18 cellular contexts compared by ENCODE assay signal in genomic region chr20:63017076-63017825, GRCh38. TPM values are rescaled to one million over a fixed set of nuclear protein-coding genes. Genes with fewer than 3 reads are reported as not detected.
"Had no signal": no experiment of that assay in that cellular context is flagged by ENCODE, and none has a peak within 500 bp of the region (broad histone marks: within the 10 kb centered on the region; RNA-seq: fewer than 3 reads in every experiment).

No MANE protein-coding gene starts in this region.

- H3K4me3 Mint-ChIP-seq: activated CD4-positive, alpha-beta T cell treated with anti-CD3 and anti-CD28 coated beads, Interleukin-2, amount 10 ng/mL, durations not matched to agents 7 days and 5 days; activated naive CD4-positive, alpha-beta T cell treated with anti-CD3 and anti-CD28 coated beads for 36 hours; T-helper 1 cell treated with Interleukin-12 subunit alpha and Interleukin-12 subunit beta and Interleukin-4 antibody, amounts not matched to agents 30 μg/mL and 1 μg/mL, for 36 hours; WTC11 had no signal

- H3K4me1 ChIP-seq: transverse colon had no signal

- H3K27me3 ChIP-seq: ovary had no signal

- H3K4me1 Mint-ChIP-seq: activated CD4-positive, alpha-beta T cell treated with anti-CD3 and anti-CD28 coated beads, Interleukin-2, amount 10 ng/mL, durations not matched to agents 7 days and 5 days had no signal

- H3K27ac ChIP-seq: coronary artery, ovary, transverse colon had no signal

- FAIRE-seq: frontal cortex, small intestine had no signal

- H3K27ac Mint-ChIP-seq: activated CD4-positive, alpha-beta T cell treated with anti-CD3 and anti-CD28 coated beads, Interleukin-2, amount 10 ng/mL, durations not matched to agents 7 days and 5 days; activated naive CD4-positive, alpha-beta T cell treated with anti-CD3 and anti-CD28 coated beads for 36 hours; T-helper 1 cell treated with Interleukin-12 subunit alpha and Interleukin-12 subunit beta and Interleukin-4 antibody, amounts not matched to agents 30 μg/mL and 1 μg/mL, for 36 hours; WTC11 had no signal

- H3K4me3 ChIP-seq: coronary artery, ovary, transverse colon had no signal

- ATAC-seq: WTC11 had no signal

- H3K36me3 ChIP-seq: ovary, transverse colon had no signal

- DNase-seq: activated CD4-positive, alpha-beta T cell treated with anti-CD3 and anti-CD28 coated beads, Interleukin-2, amount 10 ng/mL, durations not matched to agents 7 days and 5 days; activated CD8-positive, alpha-beta memory T cell treated with anti-CD3 and anti-CD28 coated beads for 24 hours; activated naive CD4-positive, alpha-beta T cell treated with anti-CD3 and anti-CD28 coated beads for 36 hours; caudate nucleus; effector CD8-positive, alpha-beta T cell; islet precursor cell; small intestine; substantia nigra; transverse colon had no signal

RNA-seq across cellular contexts. Expression of gene BHLHE23, which starts 10.5 kb away (rescaled TPM):
- total RNA-seq: activated CD4-positive, alpha-beta T cell treated with anti-CD3 and anti-CD28 coated beads, Interleukin-2, amount 10 ng/mL, durations not matched to agents 7 days and 5 days; activated naive CD4-positive, alpha-beta T cell treated with anti-CD3 and anti-CD28 coated beads for 36 hours; fibroblast of lung; frontal cortex; liver; myocyte; neural crest cell; ovary; transverse colon had no signal
- polyA plus RNA-seq: fibroblast of lung, liver, ovary, small intestine had no signal
